Comparison of ENCODE assay signal across 8 cellular contexts in the genomic region with DNA sequence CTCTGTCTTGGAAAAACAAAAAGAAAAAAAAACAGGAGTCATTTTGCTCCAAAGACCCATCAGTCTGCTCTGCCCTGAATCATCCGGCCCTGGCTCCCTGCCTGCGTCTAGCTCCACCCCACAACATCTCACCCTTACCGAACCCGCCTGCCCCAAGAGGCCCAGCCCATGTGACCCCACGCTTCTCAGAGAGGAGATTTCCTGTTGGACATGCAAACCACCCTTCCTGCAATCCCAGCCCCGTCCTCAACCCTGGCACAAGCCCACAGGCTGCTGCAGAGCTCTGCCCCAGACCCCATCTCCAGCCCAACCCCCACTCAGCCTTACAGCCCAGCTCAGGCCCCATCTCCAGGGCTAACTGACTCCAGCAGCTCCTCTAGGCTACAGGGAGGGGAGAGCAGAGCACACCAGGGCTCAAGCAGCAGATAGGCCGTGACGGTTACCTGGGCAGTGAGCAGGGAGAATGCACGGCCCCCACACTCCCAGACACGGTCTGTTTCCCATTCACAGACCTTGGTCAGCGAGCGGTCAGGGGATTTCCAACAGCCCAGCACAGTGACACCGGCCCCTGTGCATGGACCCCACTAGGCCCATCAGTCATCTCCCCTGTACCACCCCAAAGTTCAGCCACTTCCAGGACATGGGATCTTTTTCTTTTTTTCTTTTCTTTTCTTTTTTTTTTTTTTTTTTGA.
DNase-seq lines count a peak whose midpoint lies in the region; ATAC-seq and TF ChIP-seq lines count a peak whose summit lies in the region.

No MANE protein-coding gene starts in this region.

- CTCF ChIA-PET in activated CD8-positive, alpha-beta T cell treated with anti-CD3 and anti-CD28 coated beads, Interleukin-2, amount 10 ng/mL, durations not matched to agents 7 days and 5 days (lab: Charles Lee), result interaction anchor here (0.8 kb wide), 1 partner anchor 18 kb away, joined by 3 read pairs; no protein-coding TSS in a partner anchor

- H3K27me3 ChIP-seq in spleen (replicated peaks in 1 of 7), result no peaks in the 10 kb centered on the region

- ATAC-seq in GM21381 (IDR thresholded peaks at IDR 0.05; ENCODE audit: unreplicated experiment), result peak; percentile 62
- ATAC-seq in activated CD8-positive, alpha-beta T cell treated with anti-CD3 and anti-CD28 coated beads, Interleukin-2, amount 10 ng/mL, durations not matched to agents 7 days and 5 days, result no peak

- H3K4me3 Mint-ChIP-seq in IgD-negative memory B cell (peak overlapping the region in 3 of 4 donors; percentile 50 to 91 (median 68)), brain (peak overlapping the region in 3 of 5 experiments; percentile 3 to 61 (median 9))
- no peak overlapping the region for H3K4me3 Mint-ChIP-seq in activated CD8-positive, alpha-beta T cell treated with anti-CD3 and anti-CD28 coated beads, Interleukin-2, amount 10 ng/mL, durations not matched to agents 7 days and 5 days

- H3K36me3 Mint-ChIP-seq in IgD-negative memory B cell, result no peaks in the 10 kb centered on the region
- H3K36me3 Mint-ChIP-seq in brain, result peaks cover 50% of the 10 kb centered on the region
- no peaks in the 10 kb centered on the region for H3K36me3 Mint-ChIP-seq in activated CD8-positive, alpha-beta T cell treated with anti-CD3 and anti-CD28 coated beads, Interleukin-2, amount 10 ng/mL, durations not matched to agents 7 days and 5 days (ENCODE audit: low read depth)

- H3K27me3 Mint-ChIP-seq in IgD-negative memory B cell, result peaks cover 3% of the 10 kb centered on the region
- H3K27me3 Mint-ChIP-seq in brain, result no peaks in the 10 kb centered on the region
- no peaks in the 10 kb centered on the region for H3K27me3 Mint-ChIP-seq in activated CD8-positive, alpha-beta T cell treated with anti-CD3 and anti-CD28 coated beads, Interleukin-2, amount 10 ng/mL, durations not matched to agents 7 days and 5 days (ENCODE audit: low read depth)

- peak; percentile 56 for DNase-seq in DMS153 (lab: John Stamatoyannopoulos, UW)
- DNase-seq in iris pigment epithelial cell (ENCODE audit: low read depth), result peak; percentile 94
- peak; percentile 80 for DNase-seq in spleen
- no peak for DNase-seq in NCI-H748 treated with DMSO at 0.1 percent for 48 hours (lab: John Stamatoyannopoulos, UW)
- no peak for DNase-seq in activated CD8-positive, alpha-beta T cell treated with anti-CD3 and anti-CD28 coated beads, Interleukin-2, amount 10 ng/mL, durations not matched to agents 7 days and 5 days

- WGBS in spleen, 5 donors, result 29 to 45% (median 37%) methylated on average over 13 of the region's 13 CpGs

- no peaks in the 10 kb centered on the region for H3K36me3 ChIP-seq in spleen

- H3K9me3 ChIP-seq in spleen, result no peaks in the 10 kb centered on the region

- intact Hi-C loops in spleen (cut with DNase I; ENCODE audit: low total_unique reads), result no loop called here

- H3K4me3 ChIP-seq in spleen, result peak overlapping the region in 1 of 8 donors; percentile 13

- peaks cover 7 to 18% (median 12%) of the 10 kb centered on the region in 6 donors for H3K4me1 ChIP-seq in spleen

- H3K4me1 Mint-ChIP-seq in IgD-negative memory B cell (peaks cover 7 to 12% (median 9%) of the 10 kb centered on the region in 3 donors), brain (peaks cover 31% of the 10 kb centered on the region)
- no peaks in the 10 kb centered on the region for H3K4me1 Mint-ChIP-seq in activated CD8-positive, alpha-beta T cell treated with anti-CD3 and anti-CD28 coated beads, Interleukin-2, amount 10 ng/mL, durations not matched to agents 7 days and 5 days (ENCODE audit: low read depth)

- POLR2A ChIA-PET in activated CD8-positive, alpha-beta T cell treated with anti-CD3 and anti-CD28 coated beads, Interleukin-2, amount 10 ng/mL, durations not matched to agents 7 days and 5 days (lab: Charles Lee), result no interaction called here

- peak overlapping the region in 4 of 8 donors; percentile 26 to 61 (median 48) for H3K27ac ChIP-seq in spleen

- no peaks in the 10 kb centered on the region for H3K9me3 Mint-ChIP-seq in IgD-negative memory B cell
- no peaks in the 10 kb centered on the region for H3K9me3 Mint-ChIP-seq in brain
- no peaks in the 10 kb centered on the region for H3K9me3 Mint-ChIP-seq in activated CD8-positive, alpha-beta T cell treated with anti-CD3 and anti-CD28 coated beads, Interleukin-2, amount 10 ng/mL, durations not matched to agents 7 days and 5 days (ENCODE audit: insufficient read depth)

- H3K27ac Mint-ChIP-seq in IgD-negative memory B cell, result peak overlapping the region in 2 of 3 donors; percentile 53 to 75
- H3K27ac Mint-ChIP-seq in brain, result peak overlapping the region; percentile 83 to 98 (median 91)
- H3K27ac Mint-ChIP-seq in activated CD8-positive, alpha-beta T cell treated with anti-CD3 and anti-CD28 coated beads, Interleukin-2, amount 10 ng/mL, durations not matched to agents 7 days and 5 days, result no peak overlapping the region

- no peak for TF ChIP-seq POLR2A in spleen (IDR thresholded peaks at IDR 0.05)

- no peak for TF ChIP-seq CTCF in brain (conservative IDR thresholded peaks at IDR 0.05)
- TF ChIP-seq CTCF in spleen (IDR thresholded peaks at IDR 0.05 in 8 of 11, conservative IDR thresholded peaks at IDR 0.05 in 3 of 11), result no peak

Comparison
In these comparisons a context has a peak if more than half of its experiments do, and no peak if none do; other contexts are left out.
1. DNase-seq: peak in DMS153 (single experiment), iris pigment epithelial cell (single experiment) and spleen (single experiment); none in NCI-H748 treated with DMSO at 0.1 percent for 48 hours (single experiment) and activated CD8-positive, alpha-beta T cell treated with anti-CD3 and anti-CD28 coated beads, Interleukin-2, amount 10 ng/mL, durations not matched to agents 7 days and 5 days (single experiment).